Comparison of ENCODE assay signal across 1 cellular context in genomic region chr1:63773496-63773814, GRCh38.
TF ChIP-seq lines count a peak whose summit lies in the region.

No MANE protein-coding gene starts in this region.

TF ChIP-seq in GM23338, 12 proteins besides CTCF, POLR2A, EP300 and RAD21 (continued from another document):
- TF ChIP-seq, protein P1, sequence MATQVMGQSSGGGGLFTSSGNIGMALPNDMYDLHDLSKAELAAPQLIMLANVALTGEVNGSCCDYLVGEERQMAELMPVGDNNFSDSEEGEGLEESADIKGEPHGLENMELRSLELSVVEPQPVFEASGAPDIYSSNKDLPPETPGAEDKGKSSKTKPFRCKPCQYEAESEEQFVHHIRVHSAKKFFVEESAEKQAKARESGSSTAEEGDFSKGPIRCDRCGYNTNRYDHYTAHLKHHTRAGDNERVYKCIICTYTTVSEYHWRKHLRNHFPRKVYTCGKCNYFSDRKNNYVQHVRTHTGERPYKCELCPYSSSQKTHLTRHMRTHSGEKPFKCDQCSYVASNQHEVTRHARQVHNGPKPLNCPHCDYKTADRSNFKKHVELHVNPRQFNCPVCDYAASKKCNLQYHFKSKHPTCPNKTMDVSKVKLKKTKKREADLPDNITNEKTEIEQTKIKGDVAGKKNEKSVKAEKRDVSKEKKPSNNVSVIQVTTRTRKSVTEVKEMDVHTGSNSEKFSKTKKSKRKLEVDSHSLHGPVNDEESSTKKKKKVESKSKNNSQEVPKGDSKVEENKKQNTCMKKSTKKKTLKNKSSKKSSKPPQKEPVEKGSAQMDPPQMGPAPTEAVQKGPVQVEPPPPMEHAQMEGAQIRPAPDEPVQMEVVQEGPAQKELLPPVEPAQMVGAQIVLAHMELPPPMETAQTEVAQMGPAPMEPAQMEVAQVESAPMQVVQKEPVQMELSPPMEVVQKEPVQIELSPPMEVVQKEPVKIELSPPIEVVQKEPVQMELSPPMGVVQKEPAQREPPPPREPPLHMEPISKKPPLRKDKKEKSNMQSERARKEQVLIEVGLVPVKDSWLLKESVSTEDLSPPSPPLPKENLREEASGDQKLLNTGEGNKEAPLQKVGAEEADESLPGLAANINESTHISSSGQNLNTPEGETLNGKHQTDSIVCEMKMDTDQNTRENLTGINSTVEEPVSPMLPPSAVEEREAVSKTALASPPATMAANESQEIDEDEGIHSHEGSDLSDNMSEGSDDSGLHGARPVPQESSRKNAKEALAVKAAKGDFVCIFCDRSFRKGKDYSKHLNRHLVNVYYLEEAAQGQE (IDR thresholded peaks at IDR 0.05; ENCODE audit: unreplicated experiment) = no peak
- no peak for TF ChIP-seq EZH2 (IDR thresholded peaks at IDR 0.05; ENCODE audit: low read depth, unreplicated experiment)
- no peak for TF ChIP-seq POLR2AphosphoS5 (IDR thresholded peaks at IDR 0.05; ENCODE audit: low read depth)
- TF ChIP-seq NANOG (IDR thresholded peaks at IDR 0.05; ENCODE audit: borderline replicate concordance) = no peak
- no peak for TF ChIP-seq STAT1 (IDR thresholded peaks at IDR 0.05; ENCODE audit: unreplicated experiment)
TF ChIP-seq in GM23338: peak in this region for 0.
